17 cellular contexts compared by ENCODE assay signal in the genomic region with DNA sequence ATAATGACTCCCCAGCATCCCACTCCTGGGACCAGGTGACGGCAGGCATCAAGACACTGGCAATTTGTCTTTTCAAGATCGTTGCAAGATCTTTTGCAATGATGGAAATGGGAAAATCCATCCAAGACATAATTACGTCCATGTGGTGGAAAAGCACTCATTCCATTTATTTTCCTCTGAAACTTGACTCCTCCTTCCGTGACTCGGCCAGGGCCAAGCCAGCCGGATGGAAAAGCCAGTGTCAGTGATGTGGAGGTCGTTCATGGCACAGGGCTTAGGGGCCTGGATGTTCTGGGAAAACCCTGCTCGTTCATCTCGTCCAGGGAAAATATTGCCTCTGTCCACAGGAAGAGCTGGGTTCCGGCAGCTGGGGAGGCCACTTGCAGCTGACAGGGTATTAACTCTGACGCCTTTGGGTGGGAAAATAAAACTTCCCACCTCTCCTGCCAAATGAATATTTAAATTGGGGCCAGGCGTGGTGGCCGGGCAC. TPM values are rescaled to one million over a fixed set of nuclear protein-coding genes. Genes with fewer than 3 reads are reported as not detected.
DNase-seq lines count a peak whose midpoint lies in the region; ATAC-seq, FAIRE-seq and TF ChIP-seq lines count a peak whose summit lies in the region.
"Had no signal": no experiment of that assay in that cellular context is flagged by ENCODE, and none has a peak within 500 bp of the region (broad histone marks: within the 10 kb centered on the region; RNA-seq: fewer than 3 reads in every experiment).

No MANE protein-coding gene starts in this region.

- no peaks in the 10 kb centered on the region for H3K9me3 ChIP-seq in kidney (ENCODE audit: control insufficient read depth in 1 of 2, low read length in 2 of 2)
- H3K9me3 ChIP-seq: spleen had no signal

- H3K9ac ChIP-seq in kidney (ENCODE audit: low read length in 2 of 2): no peak overlapping the region

- H3K4me1 ChIP-seq in kidney (ENCODE audit: control insufficient read depth in 1 of 2, insufficient read depth in 1 of 2, low read depth in 1 of 2, low read length in 2 of 2): peaks cover 0 to 4% of the 10 kb centered on the region in 2 donors

- intact Hi-C loops in kidney (cut with DNase I): no loop called here

- TF ChIP-seq POLR2A in GM12891 (IDR thresholded peaks at IDR 0.05; ENCODE audit: low read depth, low read length): no peak

- H3K36me3 ChIP-seq in kidney (ENCODE audit: control insufficient read depth in 1 of 2, insufficient read depth in 2 of 2, low read length in 2 of 2): no peaks in the 10 kb centered on the region
- H3K36me3 ChIP-seq: spleen had no signal

- H3K4me3 ChIP-seq in kidney (ENCODE audit: low read length in 2 of 2): no peak overlapping the region
- H3K4me3 ChIP-seq: spleen had no signal

- DNase-seq in GM04503 (ENCODE audit: low read depth) (peak; percentile 70), dermis blood vessel endothelial cell (peak; percentile 86), kidney (peak; percentile 80), GM12891 (ENCODE audit: insufficient read length, low spot score) (no peak), foreskin melanocyte (no peak)
- DNase-seq: activated CD4-positive, alpha-beta T cell treated with anti-CD3 and anti-CD28 coated beads for 1 hour; activated T-cell treated with anti-CD3 and anti-CD28 coated beads for 4 hours; mesendoderm; MV-4-11; NCI-H2107; RPMI8226; spleen; T-helper 2 cell had no signal

- FAIRE-seq in kidney (lab: Jason Lieb, UNC) (no peak), GM12891 (lab: Jason Lieb, UNC) (no peak)
- FAIRE-seq: GM19239 had no signal

- H3K27ac ChIP-seq in kidney (ENCODE audit: low read depth in 2 of 2, low read length in 2 of 2): no peak overlapping the region
- H3K27ac ChIP-seq in temporal lobe (ENCODE audit: low read depth, low read length): peak overlapping the region; percentile 95
- H3K27ac ChIP-seq: spleen had no signal

- no peak for TF ChIP-seq CTCF in kidney (IDR thresholded peaks at IDR 0.05; ENCODE audit: borderline replicate concordance, extremely low read depth, insufficient read depth)

- ATAC-seq in GM18519 (IDR thresholded peaks at IDR 0.05; ENCODE audit: low FRiP score, unreplicated experiment) (no peak), HG02973 (IDR thresholded peaks at IDR 0.05; ENCODE audit: unreplicated experiment) (no peak)

TF ChIP-seq in GM12891, 5 proteins besides CTCF, POLR2A, EP300 and RAD21:
- TF ChIP-seq TAF1 (IDR thresholded peaks at IDR 0.05; ENCODE audit: low read depth, low read length) (no peak), POU2F2 (IDR thresholded peaks at IDR 0.05; ENCODE audit: low read depth, low read length) (no peak), SPI1 (IDR thresholded peaks at IDR 0.05; ENCODE audit: low read depth, low read length) (no peak), PAX5 (IDR thresholded peaks at IDR 0.05; ENCODE audit: insufficient read depth, low read length, severe bottlenecking) (no peak), POLR2AphosphoS5 (IDR thresholded peaks at IDR 0.05; ENCODE audit: low read depth, low read length) (no peak)
TF ChIP-seq in GM12891: peak in this region for 0.

RNA-seq across cellular contexts. Expression of a gene that starts 46.2 kb away (rescaled TPM):
- total RNA-seq in dermis blood vessel endothelial cell: 20.8 and 22.7 TPM in 2 replicates
- total RNA-seq in kidney: 45.3 TPM
- 15.4 TPM for polyA plus RNA-seq in kidney (ENCODE audit: insufficient read depth, low read depth, low replicate concordance)
- total RNA-seq in temporal lobe: 17.9 TPM
- 1.2 TPM for polyA plus RNA-seq in GM12891 (2012; ENCODE audit: low read depth, missing spikeins)

Comparison
In these comparisons a context has a peak if more than half of its experiments do, and no peak if none do; other contexts are left out.
1. DNase-seq: peak in GM04503 (single experiment), dermis blood vessel endothelial cell (single experiment) and kidney (single experiment); none in GM12891 (single experiment) and foreskin melanocyte (single experiment).